In the genomic region with DNA sequence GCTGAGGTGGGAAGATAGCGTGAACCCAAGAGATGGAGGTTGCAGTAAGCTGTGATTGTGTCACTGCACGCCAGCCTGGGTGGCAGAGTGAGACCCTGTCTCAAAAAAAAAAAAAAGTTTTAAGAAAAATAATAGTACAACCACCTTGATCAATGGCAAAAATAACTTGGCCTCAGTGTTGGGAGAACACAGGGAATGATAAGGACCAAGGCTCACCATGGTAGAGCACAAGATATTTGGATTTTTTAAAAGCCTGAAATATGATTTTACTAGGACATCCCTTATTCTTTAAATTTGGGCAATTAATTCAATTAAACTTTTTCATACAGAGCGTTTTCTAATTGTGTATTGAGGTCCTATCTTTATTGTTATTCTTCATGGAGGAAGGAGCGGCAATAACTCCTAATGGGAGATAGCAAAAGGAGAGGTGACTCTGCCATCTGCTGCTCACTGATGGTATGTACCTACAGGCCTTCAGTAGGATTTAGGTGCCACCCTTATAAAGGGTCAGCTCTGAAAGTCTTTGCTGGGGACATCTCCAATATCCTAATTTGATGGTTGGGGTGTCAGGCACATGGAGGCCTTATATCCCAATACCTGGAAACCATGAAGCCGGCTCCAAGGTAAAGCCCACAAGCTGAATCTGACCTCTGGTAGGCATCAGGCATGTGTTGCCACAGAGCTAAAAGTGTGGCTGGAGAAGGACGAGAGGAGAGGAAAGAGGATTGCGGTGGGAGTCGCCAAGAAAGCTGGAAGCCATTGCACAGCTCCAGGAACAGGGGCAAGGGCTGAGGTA, we compare ENCODE assay signal across 8 cellular contexts. TPM values are rescaled to one million over a fixed set of nuclear protein-coding genes. Genes with fewer than 3 reads are reported as not detected.
DNase-seq lines count a peak whose midpoint lies in the region; ATAC-seq, FAIRE-seq and TF ChIP-seq lines count a peak whose summit lies in the region.

No MANE protein-coding gene starts in this region.

- ATAC-seq in K562 (peak; percentile 96), HG02973 (IDR thresholded peaks at IDR 0.05; ENCODE audit: unreplicated experiment) (no peak)
- peak; percentile 68 to 73 for ATAC-seq in stimulated activated naive B cell treated with anti-CD40 and anti-IgM and Interleukin-4, amounts not matched to agents 10 μg/mL and 1 μg/mL and 100 μg/mL, for 72 hours (replicated peaks)
- ATAC-seq in activated CD8-positive, alpha-beta memory T cell treated with anti-CD3 and anti-CD28 coated beads, Interleukin-2, amount 10 ng/mL, durations not matched to agents 7 days and 5 days, result no peak

- no peaks in the 10 kb centered on the region for H4K20me1 ChIP-seq in K562 (replicated peaks; ENCODE audit: control insufficient read depth, insufficient read depth, low read length)

- CTCF ChIA-PET in Calu3 (lab: Charles Lee) (interaction anchor here (0.5 to 4.5 kb wide), 9 partner anchors 20 to 121 kb away, joined by 3 to 64 read pairs (median 7); partner anchors contain the start of gene LIPT2), K562 (lab: Yijun Ruan, JAX; ENCODE audit: low intra/inter-chr PET ratio) (interaction anchor here (0.5 to 3.1 kb wide), 12 partner anchors 20 to 1167 kb away, joined by 3 to 43 read pairs (median 3); no protein-coding TSS in a partner anchor)
- CTCF ChIA-PET in activated CD8-positive, alpha-beta memory T cell treated with anti-CD3 and anti-CD28 coated beads, Interleukin-2, amount 10 ng/mL, durations not matched to agents 7 days and 5 days (lab: Charles Lee), result interaction anchor here (0.6 to 4.8 kb wide), 6 partner anchors 10 to 315 kb away, joined by 3 to 46 read pairs (median 7); no protein-coding TSS in a partner anchor

- in situ Hi-C loops in K562 (cut with MboI), result no loop called here

- no peaks in the 10 kb centered on the region for H3K4me1 ChIP-seq in K562 (replicated peaks in 1 of 2; ENCODE audit: control insufficient read depth in 2 of 2, insufficient read depth in 2 of 2, low read length in 2 of 2)

- peak; percentile 95 to 98 for TF ChIP-seq RAD21 in K562 (CRISPR knock-in tag; conservative IDR thresholded peaks at IDR 0.05 in 1 of 2, IDR thresholded peaks at IDR 0.05 in 1 of 2)

- H3K4me3 ChIP-seq in HFF-Myc (replicated peaks; ENCODE audit: low read depth, low read length) (no peak overlapping the region), K562 (no peak overlapping the region)

- H3K27me3 ChIP-seq in K562 (ENCODE audit: control insufficient read depth in 2 of 2, insufficient read depth in 2 of 2, low read length in 2 of 2), result peaks cover 12 to 13% of the 10 kb centered on the region in 2 experiments; a peak in 4 of 5 replicates

- no peaks in the 10 kb centered on the region for H3K9me3 ChIP-seq in K562 (replicated peaks; ENCODE audit: control insufficient read depth, insufficient read depth, low read depth, low read length)

- H3K4me2 ChIP-seq in K562 (ENCODE audit: insufficient read depth, low read length), result no peak overlapping the region

- intact Hi-C loops in Calu3 (cut with micrococcal nuclease; ENCODE audit: unreplicated experiment), result loop anchor here (1.0 to 10.0 kb wide), 4 partner anchors 82 to 316 kb away; no protein-coding TSS in a partner anchor
- intact Hi-C loops in K562 (cut with micrococcal nuclease), result loop anchor here (1.0 to 5.0 kb wide), 3 partner anchors 117 to 308 kb away; no protein-coding TSS in a partner anchor

- no peaks in the 10 kb centered on the region for H3K79me2 ChIP-seq in K562 (ENCODE audit: control insufficient read depth, insufficient read depth, low read length)

- no peak overlapping the region for H3K27ac Mint-ChIP-seq in Calu3 (ENCODE audit: unreplicated experiment)
- H3K27ac Mint-ChIP-seq in stimulated activated naive B cell treated with anti-CD40 and anti-IgM and Interleukin-4, amounts not matched to agents 10 μg/mL and 1 μg/mL and 100 μg/mL, for 72 hours, result no peak overlapping the region
- no peak overlapping the region for H3K27ac Mint-ChIP-seq in activated CD8-positive, alpha-beta memory T cell treated with anti-CD3 and anti-CD28 coated beads, Interleukin-2, amount 10 ng/mL, durations not matched to agents 7 days and 5 days

- BruUV-seq in Calu3 (replicated peaks; lab: Mats Ljungman, UMichigan) (no TSS peak), K562 (replicated peaks; lab: Mats Ljungman, UMichigan) (no TSS peak)

- no peak for TF ChIP-seq POLR2A in K562 (conservative IDR thresholded peaks at IDR 0.05)

- H3K9me1 ChIP-seq in K562 (ENCODE audit: control insufficient read depth, insufficient read depth, low read length), result no peaks in the 10 kb centered on the region

- H3K9me3 Mint-ChIP-seq in Calu3 (ENCODE audit: low read depth, unreplicated experiment), result no peaks in the 10 kb centered on the region
- H3K9me3 Mint-ChIP-seq in stimulated activated naive B cell treated with anti-CD40 and anti-IgM and Interleukin-4, amounts not matched to agents 10 μg/mL and 1 μg/mL and 100 μg/mL, for 72 hours, result no peaks in the 10 kb centered on the region
- H3K9me3 Mint-ChIP-seq in activated CD8-positive, alpha-beta memory T cell treated with anti-CD3 and anti-CD28 coated beads, Interleukin-2, amount 10 ng/mL, durations not matched to agents 7 days and 5 days (ENCODE audit: low read depth), result no peaks in the 10 kb centered on the region

- H2AFZ ChIP-seq in K562 (ENCODE audit: low read depth, low read length), result no peak overlapping the region

- DNase-seq in Calu3 (peak; percentile 70), HFF-Myc (ENCODE audit: extremely low read depth, low read depth) (no peak), NOMO-1 (lab: John Stamatoyannopoulos, UW; ENCODE audit: unreplicated experiment in 2 of 2) (peak; percentile 23 to 54), K562 (ENCODE audit: extremely low read depth in 1 of 4, low spot score in 3 of 4) (peak; percentile 67 to 74 (median 70))
- peak; percentile 11 for DNase-seq in stimulated activated naive B cell treated with anti-CD40 and anti-IgM and Interleukin-4, amounts not matched to agents 10 μg/mL and 1 μg/mL and 100 μg/mL, for 72 hours
- DNase-seq in activated CD8-positive, alpha-beta memory T cell treated with anti-CD3 and anti-CD28 coated beads, Interleukin-2, amount 10 ng/mL, durations not matched to agents 7 days and 5 days, result no peak

- H3K27me3 Mint-ChIP-seq in Calu3 (ENCODE audit: unreplicated experiment), result no peaks in the 10 kb centered on the region
- peaks cover 0 to 6% of the 10 kb centered on the region in 2 donors for H3K27me3 Mint-ChIP-seq in stimulated activated naive B cell treated with anti-CD40 and anti-IgM and Interleukin-4, amounts not matched to agents 10 μg/mL and 1 μg/mL and 100 μg/mL, for 72 hours
- H3K27me3 Mint-ChIP-seq in activated CD8-positive, alpha-beta memory T cell treated with anti-CD3 and anti-CD28 coated beads, Interleukin-2, amount 10 ng/mL, durations not matched to agents 7 days and 5 days, result peaks cover 16% of the 10 kb centered on the region

- no peak overlapping the region for H3K27ac ChIP-seq in K562 (ENCODE audit: extremely low read depth, low read depth, low read length)

- peaks cover 24% of the 10 kb centered on the region for H3K4me1 Mint-ChIP-seq in Calu3 (ENCODE audit: low read depth, unreplicated experiment)
- H3K4me1 Mint-ChIP-seq in stimulated activated naive B cell treated with anti-CD40 and anti-IgM and Interleukin-4, amounts not matched to agents 10 μg/mL and 1 μg/mL and 100 μg/mL, for 72 hours, result no peaks in the 10 kb centered on the region
- no peaks in the 10 kb centered on the region for H3K4me1 Mint-ChIP-seq in activated CD8-positive, alpha-beta memory T cell treated with anti-CD3 and anti-CD28 coated beads, Interleukin-2, amount 10 ng/mL, durations not matched to agents 7 days and 5 days

- no peak for TF ChIP-seq EP300 in K562 (IDR thresholded peaks at IDR 0.05; ENCODE audit: low read length)

- 10% methylated on average over 7 of the region's 8 CpGs for WGBS in K562 (ENCODE audit: insufficient coverage, low coverage, missing lambda C conversion rate)

- no peaks in the 10 kb centered on the region for H3K36me3 Mint-ChIP-seq in Calu3 (ENCODE audit: insufficient read depth, unreplicated experiment)
- no peaks in the 10 kb centered on the region for H3K36me3 Mint-ChIP-seq in stimulated activated naive B cell treated with anti-CD40 and anti-IgM and Interleukin-4, amounts not matched to agents 10 μg/mL and 1 μg/mL and 100 μg/mL, for 72 hours
- no peaks in the 10 kb centered on the region for H3K36me3 Mint-ChIP-seq in activated CD8-positive, alpha-beta memory T cell treated with anti-CD3 and anti-CD28 coated beads, Interleukin-2, amount 10 ng/mL, durations not matched to agents 7 days and 5 days

- no peaks in the 10 kb centered on the region for H3K36me3 ChIP-seq in K562 (ENCODE audit: control insufficient read depth, insufficient read depth, low read length)

- H3K4me3 Mint-ChIP-seq in Calu3 (ENCODE audit: low read depth, unreplicated experiment), result no peak overlapping the region
- no peak overlapping the region for H3K4me3 Mint-ChIP-seq in stimulated activated naive B cell treated with anti-CD40 and anti-IgM and Interleukin-4, amounts not matched to agents 10 μg/mL and 1 μg/mL and 100 μg/mL, for 72 hours
- no peak overlapping the region for H3K4me3 Mint-ChIP-seq in activated CD8-positive, alpha-beta memory T cell treated with anti-CD3 and anti-CD28 coated beads, Interleukin-2, amount 10 ng/mL, durations not matched to agents 7 days and 5 days

- H3K9ac ChIP-seq in K562 (ENCODE audit: insufficient read depth in 1 of 2, low read depth in 2 of 2, low read length in 2 of 2), result no peak overlapping the region

- TF ChIP-seq CTCF in Calu3 (IDR thresholded peaks at IDR 0.05; ENCODE audit: unreplicated experiment) (peak; percentile 69), HFF-Myc (IDR thresholded peaks at IDR 0.05; ENCODE audit: low read depth, low read length, missing control alignments) (peak; percentile 58), K562 (IDR thresholded peaks at IDR 0.05 in 2 of 3, conservative IDR thresholded peaks at IDR 0.05 in 1 of 3; ENCODE audit: insufficient read depth in 2 of 3, low read depth in 1 of 3, low read length in 3 of 3) (peak; percentile 75 to 91 (median 81))

- FAIRE-seq in K562 (lab: Jason Lieb, UNC) (peak; percentile 90), islet of Langerhans (lab: Jason Lieb, UNC) (peak; percentile 49)

- POLR2A ChIA-PET in K562 (lab: Yijun Ruan, JAX), result interaction anchor here (0.8 to 1.4 kb wide), 2 partner anchors 30 to 121 kb away, joined by 3 to 5 read pairs; no protein-coding TSS in a partner anchor

RNA-seq across cellular contexts. Expression of gene POLD3, which starts 21.9 kb away (rescaled TPM):
- 25.1 and 26.0 TPM in 2 replicates for total RNA-seq in Calu3 (2022)
- total RNA-seq in K562 (2011; cell fraction: chromatin; rRNA removed; ENCODE audit: low replicate concordance), result 24.4 and 43.5 TPM in 2 replicates
- total RNA-seq in K562 (2011; cell fraction: nucleolus; rRNA removed), result 6.7 and 11.4 TPM in 2 replicates
- 21.4 and 33.4 TPM in 2 replicates for total RNA-seq in K562 (2011; cell fraction: nucleoplasm; rRNA removed)
- total RNA-seq in K562 (2014; rRNA removed), result 10.6 and 11.9 TPM in 2 replicates
- total RNA-seq in K562 (2014; rRNA removed; fragmentation: Illumina TruSeq; extraction: Trizol), result 21.6 and 26.1 TPM in 2 replicates
- 22.4 and 24.6 TPM in 2 replicates for total RNA-seq in K562 (2015; rRNA removed; fragmentation: Illumina TruSeq; extraction: Trizol)
- total RNA-seq in K562 (2021), result 20.9 and 22.1 TPM in 2 replicates
- 36.9 and 40.1 TPM in 2 replicates for polyA plus RNA-seq in K562 (2011; rRNA removed)
- 12.5 and 13.1 TPM in 2 replicates for polyA plus RNA-seq in K562 (2011; cell fraction: cytosol; rRNA removed)
- 45.2 and 49.2 TPM in 2 replicates for polyA plus RNA-seq in K562 (2011; cell fraction: nucleus; rRNA removed)
- polyA plus RNA-seq in K562 (2012), result 13.1 and 17.4 TPM in 2 replicates
- 21.6 and 25.2 TPM in 2 replicates for polyA plus RNA-seq in K562 (2014; fragmentation: Illumina TruSeq; extraction: Trizol)
- polyA plus RNA-seq in K562 (2014; fragmentation: Nextera tagmentation; extraction: Ambion mirVana), result 10 to 100 TPM; 27.2 to 28.6 TPM
- 19.5 and 20.8 TPM in 2 replicates for polyA plus RNA-seq in K562 (2014; rRNA removed)
- 31.6 and 36.8 TPM in 2 replicates for polyA minus RNA-seq in K562 (2011; rRNA and poly(A)+ RNA removed)
- 6.3 and 11.5 TPM in 2 replicates for polyA minus RNA-seq in K562 (2011; cell fraction: cytosol; rRNA and poly(A)+ RNA removed)
- polyA minus RNA-seq in K562 (2011; cell fraction: nucleus; rRNA and poly(A)+ RNA removed), result 16.2 and 25.9 TPM in 2 replicates
- 10 to 100 TPM; 56.6 to 62.7 TPM for total RNA-seq in activated CD8-positive, alpha-beta memory T cell treated with anti-CD3 and anti-CD28 coated beads, Interleukin-2, amount 10 ng/mL, durations not matched to agents 7 days and 5 days

Comparison
In these comparisons a context has a peak if more than half of its experiments do, and no peak if none do; other contexts are left out.
1. DNase-seq: peak in Calu3 (single experiment), NOMO-1 (2 of 2), K562 (4 of 4) and stimulated activated naive B cell treated with anti-CD40 and anti-IgM and Interleukin-4, amounts not matched to agents 10 μg/mL and 1 μg/mL and 100 μg/mL, for 72 hours (single experiment); none in HFF-Myc (single experiment) and activated CD8-positive, alpha-beta memory T cell treated with anti-CD3 and anti-CD28 coated beads, Interleukin-2, amount 10 ng/mL, durations not matched to agents 7 days and 5 days (single experiment).
2. ATAC-seq: peak in K562 (single experiment) and stimulated activated naive B cell treated with anti-CD40 and anti-IgM and Interleukin-4, amounts not matched to agents 10 μg/mL and 1 μg/mL and 100 μg/mL, for 72 hours (2 of 2); none in HG02973 (single experiment) and activated CD8-positive, alpha-beta memory T cell treated with anti-CD3 and anti-CD28 coated beads, Interleukin-2, amount 10 ng/mL, durations not matched to agents 7 days and 5 days (single experiment).
3. Peak in every context shown above with its lines, with median percentiles within 50 percentile points of each other: CTCF ChIP-seq.